ENCODE assay signal across 2 cellular contexts in the genomic region with DNA sequence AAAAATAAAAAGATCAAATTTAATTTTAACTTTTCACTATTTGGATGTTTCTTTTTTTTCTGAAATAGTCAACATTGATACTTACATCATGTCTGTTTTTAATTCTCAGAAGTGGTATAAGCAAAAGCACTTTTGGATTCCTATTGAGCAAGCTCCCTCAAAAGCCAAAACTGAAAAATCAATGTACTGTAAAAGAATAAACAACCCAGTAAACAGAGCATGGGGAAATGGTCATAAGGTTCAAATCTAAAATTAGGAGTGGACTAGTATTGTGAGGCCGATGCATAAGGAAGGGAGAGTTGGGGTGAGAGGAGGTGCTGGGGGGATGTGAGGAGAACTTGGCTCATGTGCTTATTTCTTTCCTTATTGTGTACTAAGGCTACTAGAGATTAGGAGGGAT.
A peak's percentile ranks its signal among the peaks of the same experiment; 100 is the strongest.
TF ChIP-seq lines count a peak whose summit lies in the region.

No MANE protein-coding gene starts in this region.

TF ChIP-seq in liver, 16 proteins besides CTCF, POLR2A, EP300 and RAD21:
- TF ChIP-seq NR2F2 (IDR thresholded peaks at IDR 0.05) (no peak), HNF4G (IDR thresholded peaks at IDR 0.05) (no peak), TAF1 (conservative IDR thresholded peaks at IDR 0.05) (no peak), FOXA2 (IDR thresholded peaks at IDR 0.05) (peak; percentile 83), YY1 (IDR thresholded peaks at IDR 0.05) (peak; percentile 42), RXRA (IDR thresholded peaks at IDR 0.05) (peak; percentile 46 to 58), EGR1 (IDR thresholded peaks at IDR 0.05; ENCODE audit: low read depth in 2 of 2) (no peak), HNF4A (conservative IDR thresholded peaks at IDR 0.05) (peak; percentile 47 to 62), SP1 (IDR thresholded peaks at IDR 0.05) (no peak), FOXA1 (IDR thresholded peaks at IDR 0.05) (peak; percentile 43), ZBTB33 (IDR thresholded peaks at IDR 0.05) (peak; percentile 31)
- TF ChIP-seq, protein P1, sequence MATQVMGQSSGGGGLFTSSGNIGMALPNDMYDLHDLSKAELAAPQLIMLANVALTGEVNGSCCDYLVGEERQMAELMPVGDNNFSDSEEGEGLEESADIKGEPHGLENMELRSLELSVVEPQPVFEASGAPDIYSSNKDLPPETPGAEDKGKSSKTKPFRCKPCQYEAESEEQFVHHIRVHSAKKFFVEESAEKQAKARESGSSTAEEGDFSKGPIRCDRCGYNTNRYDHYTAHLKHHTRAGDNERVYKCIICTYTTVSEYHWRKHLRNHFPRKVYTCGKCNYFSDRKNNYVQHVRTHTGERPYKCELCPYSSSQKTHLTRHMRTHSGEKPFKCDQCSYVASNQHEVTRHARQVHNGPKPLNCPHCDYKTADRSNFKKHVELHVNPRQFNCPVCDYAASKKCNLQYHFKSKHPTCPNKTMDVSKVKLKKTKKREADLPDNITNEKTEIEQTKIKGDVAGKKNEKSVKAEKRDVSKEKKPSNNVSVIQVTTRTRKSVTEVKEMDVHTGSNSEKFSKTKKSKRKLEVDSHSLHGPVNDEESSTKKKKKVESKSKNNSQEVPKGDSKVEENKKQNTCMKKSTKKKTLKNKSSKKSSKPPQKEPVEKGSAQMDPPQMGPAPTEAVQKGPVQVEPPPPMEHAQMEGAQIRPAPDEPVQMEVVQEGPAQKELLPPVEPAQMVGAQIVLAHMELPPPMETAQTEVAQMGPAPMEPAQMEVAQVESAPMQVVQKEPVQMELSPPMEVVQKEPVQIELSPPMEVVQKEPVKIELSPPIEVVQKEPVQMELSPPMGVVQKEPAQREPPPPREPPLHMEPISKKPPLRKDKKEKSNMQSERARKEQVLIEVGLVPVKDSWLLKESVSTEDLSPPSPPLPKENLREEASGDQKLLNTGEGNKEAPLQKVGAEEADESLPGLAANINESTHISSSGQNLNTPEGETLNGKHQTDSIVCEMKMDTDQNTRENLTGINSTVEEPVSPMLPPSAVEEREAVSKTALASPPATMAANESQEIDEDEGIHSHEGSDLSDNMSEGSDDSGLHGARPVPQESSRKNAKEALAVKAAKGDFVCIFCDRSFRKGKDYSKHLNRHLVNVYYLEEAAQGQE (IDR thresholded peaks at IDR 0.05), result no peak
- TF ChIP-seq, protein P2, sequence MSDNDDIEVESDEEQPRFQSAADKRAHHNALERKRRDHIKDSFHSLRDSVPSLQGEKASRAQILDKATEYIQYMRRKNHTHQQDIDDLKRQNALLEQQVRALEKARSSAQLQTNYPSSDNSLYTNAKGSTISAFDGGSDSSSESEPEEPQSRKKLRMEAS (IDR thresholded peaks at IDR 0.05), result no peak

TF ChIP-seq in HepG2, 621 proteins besides CTCF, POLR2A, EP300 and RAD21:
- TF ChIP-seq NFIB (CRISPR knock-in tag; IDR thresholded peaks at IDR 0.05; ENCODE audit: borderline replicate concordance), result no peak
- TF ChIP-seq, protein P3, sequence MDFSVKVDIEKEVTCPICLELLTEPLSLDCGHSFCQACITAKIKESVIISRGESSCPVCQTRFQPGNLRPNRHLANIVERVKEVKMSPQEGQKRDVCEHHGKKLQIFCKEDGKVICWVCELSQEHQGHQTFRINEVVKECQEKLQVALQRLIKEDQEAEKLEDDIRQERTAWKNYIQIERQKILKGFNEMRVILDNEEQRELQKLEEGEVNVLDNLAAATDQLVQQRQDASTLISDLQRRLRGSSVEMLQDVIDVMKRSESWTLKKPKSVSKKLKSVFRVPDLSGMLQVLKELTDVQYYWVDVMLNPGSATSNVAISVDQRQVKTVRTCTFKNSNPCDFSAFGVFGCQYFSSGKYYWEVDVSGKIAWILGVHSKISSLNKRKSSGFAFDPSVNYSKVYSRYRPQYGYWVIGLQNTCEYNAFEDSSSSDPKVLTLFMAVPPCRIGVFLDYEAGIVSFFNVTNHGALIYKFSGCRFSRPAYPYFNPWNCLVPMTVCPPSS (IDR thresholded peaks at IDR 0.05), result no peak
